22 cellular contexts compared by ENCODE assay signal in the genomic region with DNA sequence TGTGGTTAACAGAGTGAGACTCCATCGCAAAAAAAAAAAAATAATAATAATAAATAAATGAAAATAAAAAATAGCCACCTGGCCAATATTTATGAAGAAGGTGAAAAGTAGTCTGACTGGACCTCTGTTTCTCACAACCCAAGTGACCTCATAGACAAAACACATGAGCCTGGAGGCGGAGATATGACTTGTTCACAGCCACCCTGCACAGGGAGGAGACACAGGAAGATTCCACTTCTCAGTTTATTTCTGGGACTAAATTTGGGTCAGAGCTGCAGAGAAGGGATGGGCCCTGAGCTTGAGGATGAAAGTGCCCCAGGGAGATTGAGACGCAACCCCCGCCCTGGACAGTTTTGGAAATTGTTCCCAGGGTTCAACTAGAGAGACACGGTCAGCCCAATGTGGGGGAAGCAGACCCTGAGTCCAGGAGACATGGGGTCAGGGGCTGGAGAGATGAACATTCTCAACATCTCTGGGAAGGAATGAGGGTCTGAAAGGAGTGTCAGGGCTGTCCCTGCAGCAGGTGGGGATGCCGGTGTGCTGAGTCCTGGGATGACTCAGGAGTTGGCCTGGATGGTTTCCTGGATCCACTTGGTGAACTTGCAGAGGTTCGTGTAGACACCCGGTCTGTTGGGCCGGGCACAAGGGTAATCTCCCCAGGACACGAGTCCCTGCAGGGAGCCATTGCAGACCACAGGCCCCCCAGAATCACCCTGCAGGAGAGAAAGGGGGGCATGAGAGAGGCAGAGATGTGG. TPM values are rescaled to one million over a fixed set of nuclear protein-coding genes. Genes with fewer than 3 reads are reported as not detected.
A peak's percentile ranks its signal among the peaks of the same experiment; 100 is the strongest.
DNase-seq lines count a peak whose midpoint lies in the region; ATAC-seq, FAIRE-seq and TF ChIP-seq lines count a peak whose summit lies in the region.
"Had no signal": no experiment of that assay in that cellular context is flagged by ENCODE, and none has a peak within 500 bp of the region (broad histone marks: within the 10 kb centered on the region; RNA-seq: fewer than 3 reads in every experiment).

No MANE protein-coding gene starts in this region.

- H3K27ac ChIP-seq in PC-3 (ENCODE audit: low read length) (peak overlapping the region; percentile 93), upper lobe of right lung (no peak overlapping the region), vagina (no peak overlapping the region)
- H3K27ac ChIP-seq: A549 had no signal

- no peaks in the 10 kb centered on the region for H3K79me2 ChIP-seq in PC-3 (ENCODE audit: low read length)

- no peaks in the 10 kb centered on the region for H3K9me3 ChIP-seq in PC-3 (ENCODE audit: low read length)
- H3K9me3 ChIP-seq in upper lobe of right lung = no peaks in the 10 kb centered on the region
- no peaks in the 10 kb centered on the region for H3K9me3 ChIP-seq in BE2C
- no peaks in the 10 kb centered on the region for H3K9me3 ChIP-seq in vagina

- intact Hi-C loops in PC-3 (cut with micrococcal nuclease) = no loop called here
- intact Hi-C loops in upper lobe of right lung (cut with DNase I) = no loop called here
- intact Hi-C loops in vagina (cut with DNase I) = no loop called here

- no TSS peak for BruUV-seq in PC-3 (replicated peaks; lab: Mats Ljungman, UMichigan)

- no peaks in the 10 kb centered on the region for H3K9me2 ChIP-seq in PC-3 (replicated peaks; ENCODE audit: low read length)

- TF ChIP-seq CTCF in PC-3 (conservative IDR thresholded peaks at IDR 0.05; ENCODE audit: low read depth, low read length) (no peak), bronchial epithelial cell (IDR thresholded peaks at IDR 0.05; ENCODE audit: insufficient read depth, low read length, severe bottlenecking) (no peak), upper lobe of right lung (IDR thresholded peaks at IDR 0.05) (no peak), BE2C (IDR thresholded peaks at IDR 0.05; ENCODE audit: low read depth, low read length) (no peak), vagina (IDR thresholded peaks at IDR 0.05) (no peak)

- DNase-seq in PC-3 (peak; percentile 83), bronchial epithelial cell (ENCODE audit: low read depth) (peak; percentile 37), upper lobe of right lung (peak; percentile 46), BE2C (no peak), NCI-H1694 treated with DMSO at 0.1 percent for 48 hours (lab: John Stamatoyannopoulos, UW) (no peak), vagina (ENCODE audit: extremely low spot score in 2 of 2) (no peak)
- DNase-seq: CD8-positive, alpha-beta T cell; COR-L47; DMS153; DMS79 treated with DMSO at 0.1 percent for 48 hours; EL; HCEC 1CT; IMR-90 had no signal

- TF ChIP-seq POLR2A in vagina (IDR thresholded peaks at IDR 0.05) = no peak

- H3K4me1 ChIP-seq in PC-3 (ENCODE audit: insufficient read depth, low read length) = peaks cover 9% of the 10 kb centered on the region
- H3K4me1 ChIP-seq in upper lobe of right lung = no peaks in the 10 kb centered on the region
- H3K4me1 ChIP-seq in BE2C = no peaks in the 10 kb centered on the region
- no peaks in the 10 kb centered on the region for H3K4me1 ChIP-seq in vagina
- H3K4me1 ChIP-seq: A549 had no signal

- no peaks in the 10 kb centered on the region for H4K20me1 ChIP-seq in PC-3 (ENCODE audit: low read length)

- FAIRE-seq in bronchial epithelial cell (lab: Jason Lieb, UNC) = no peak
- FAIRE-seq: A549, D721Med, G401.6, GM12891 had no signal

- CTCF ChIA-PET in PC-3 (lab: Charles Lee) = no interaction called here

- peak overlapping the region; percentile 74 for H3K4me2 ChIP-seq in PC-3 (ENCODE audit: low read length)
- H3K4me2 ChIP-seq: A549, GM23338 had no signal

- peak overlapping the region; percentile 62 for H3K9ac ChIP-seq in PC-3 (ENCODE audit: low read length)

- peak overlapping the region; percentile 42; the same call in 1 of the 2 replicates for H3K4me3 ChIP-seq in PC-3 (ENCODE audit: low read length)
- no peak overlapping the region for H3K4me3 ChIP-seq in bronchial epithelial cell (ENCODE audit: low read depth, low read length)
- no peak overlapping the region for H3K4me3 ChIP-seq in upper lobe of right lung
- H3K4me3 ChIP-seq in BE2C (ENCODE audit: low read depth, low read length) = no peak overlapping the region
- H3K4me3 ChIP-seq in vagina = no peak overlapping the region
- H3K4me3 ChIP-seq: A549, GM23338 had no signal

- peaks cover 3% of the 10 kb centered on the region for H3F3A ChIP-seq in PC-3 (ENCODE audit: low read length, unreplicated experiment)

- H3K27me3 ChIP-seq in PC-3 (ENCODE audit: low read length) (no peaks in the 10 kb centered on the region), bronchial epithelial cell (ENCODE audit: control insufficient read depth, insufficient read depth, low read length) (no peaks in the 10 kb centered on the region), upper lobe of right lung (peaks cover 14% of the 10 kb centered on the region), BE2C (no peaks in the 10 kb centered on the region), vagina (no peaks in the 10 kb centered on the region)

- POLR2A ChIA-PET in PC-3 (lab: Charles Lee; ENCODE audit: unreplicated experiment) = no interaction called here

- H2AFZ ChIP-seq in PC-3 (ENCODE audit: low read length) = peak overlapping the region; percentile 66
- H2AFZ ChIP-seq: GM23338 had no signal

- ATAC-seq in PC-3 (peak; percentile 76), esophagus mucosa (peak; percentile 78), upper lobe of right lung (no peak)
- ATAC-seq: A549; CD8-positive, alpha-beta T cell; GM23338 had no signal

- H3K36me3 ChIP-seq in PC-3 (ENCODE audit: low read depth, low read length) = no peaks in the 10 kb centered on the region
- H3K36me3 ChIP-seq in bronchial epithelial cell (ENCODE audit: control insufficient read depth, insufficient read depth, low read length) = no peaks in the 10 kb centered on the region
- H3K36me3 ChIP-seq in upper lobe of right lung = no peaks in the 10 kb centered on the region
- H3K36me3 ChIP-seq in BE2C = no peaks in the 10 kb centered on the region
- H3K36me3 ChIP-seq in vagina = no peaks in the 10 kb centered on the region

RNA-seq across cellular contexts. Expression of a gene that starts 9.6 kb away (rescaled TPM):
- 58.5 and 59.0 TPM in 2 replicates for total RNA-seq in PC-3 (2014; rRNA removed)
- 3.4 and 12.0 TPM in 2 replicates for total RNA-seq in bronchial epithelial cell
- total RNA-seq in esophagus mucosa = 93.9 TPM
- total RNA-seq in upper lobe of right lung = not detected
- polyA plus RNA-seq in BE2C (2012; ENCODE audit: insufficient read depth, insufficient read length, low read depth) = not detected
- 5.9 TPM for total RNA-seq in vagina
- total RNA-seq: CD8-positive, alpha-beta T cell; IMR-90 had no signal
- polyA plus RNA-seq: A549, AG04450, BJ, CD14-positive monocyte, GM23338, IMR-90 had no signal

RNA-seq across cellular contexts. Expression of a gene that starts 26.1 kb away (rescaled TPM):
- total RNA-seq in PC-3 (2014; rRNA removed) (73.7 and 75.0 TPM in 2 replicates), bronchial epithelial cell (0.26 TPM in 2 replicates), esophagus mucosa (106 TPM), upper lobe of right lung (not detected), vagina (10.3 TPM)
- 1.8 TPM for polyA plus RNA-seq in BE2C (2012; ENCODE audit: insufficient read depth, insufficient read length, low read depth)
- total RNA-seq: CD8-positive, alpha-beta T cell; IMR-90 had no signal
- polyA plus RNA-seq: AG04450, BJ, CD14-positive monocyte, IMR-90 had no signal

RNA-seq across cellular contexts. Expression of a gene that starts 32.1 kb away (rescaled TPM):
- total RNA-seq in PC-3 (2014; rRNA removed) (not detected in 2 replicates), bronchial epithelial cell (not detected in 2 replicates), esophagus mucosa (not detected), upper lobe of right lung (not detected), vagina (not detected)
- not detected for polyA plus RNA-seq in BE2C (2012; ENCODE audit: insufficient read depth, insufficient read length, low read depth)
- total RNA-seq: CD8-positive, alpha-beta T cell; IMR-90 had no signal
- polyA plus RNA-seq: A549, AG04450, BJ, CD14-positive monocyte, IMR-90 had no signal

RNA-seq across cellular contexts. Expression of a gene that starts 40.5 kb away (rescaled TPM):
- total RNA-seq in PC-3 (2014; rRNA removed) (0.23 and 3.6 TPM in 2 replicates), bronchial epithelial cell (3.9 and 20.0 TPM in 2 replicates), esophagus mucosa (146 TPM), upper lobe of right lung (0.41 TPM), vagina (14.2 TPM)
- not detected for polyA plus RNA-seq in BE2C (2012; ENCODE audit: insufficient read depth, insufficient read length, low read depth)
- total RNA-seq: CD8-positive, alpha-beta T cell; IMR-90 had no signal
- polyA plus RNA-seq: A549, AG04450, BJ, CD14-positive monocyte, IMR-90 had no signal

RNA-seq across cellular contexts. Expression of a gene that starts 58.2 kb away (rescaled TPM):
- total RNA-seq in PC-3 (2014; rRNA removed) (2.3 TPM in 1 of 2 replicates, not detected in the other), bronchial epithelial cell (7.6 and 91.1 TPM in 2 replicates), esophagus mucosa (418 TPM), upper lobe of right lung (not detected), vagina (16.2 TPM)
- polyA plus RNA-seq in BE2C (2012; ENCODE audit: insufficient read depth, insufficient read length, low read depth) = not detected
- total RNA-seq: CD8-positive, alpha-beta T cell; IMR-90 had no signal
- polyA plus RNA-seq: A549, AG04450, BJ, CD14-positive monocyte, IMR-90 had no signal

Comparison
In these comparisons a context has a peak if more than half of its experiments do, and no peak if none do; other contexts are left out.
1. DNase-seq: peak in PC-3 (single experiment), bronchial epithelial cell (single experiment) and upper lobe of right lung (single experiment); none in BE2C (single experiment), NCI-H1694 treated with DMSO at 0.1 percent for 48 hours (single experiment) and vagina (0 of 2).